ENCODE assay signal across 20 cellular contexts in genomic region chrX:21659320-21659719, GRCh38. TPM values are rescaled to one million over a fixed set of nuclear protein-coding genes. Genes with fewer than 3 reads are reported as not detected.
A peak's percentile ranks its signal among the peaks of the same experiment; 100 is the strongest.
DNase-seq lines count a peak whose midpoint lies in the region; ATAC-seq and TF ChIP-seq lines count a peak whose summit lies in the region.
"Had no signal": no experiment of that assay in that cellular context is flagged by ENCODE, and none has a peak within 500 bp of the region (broad histone marks: within the 10 kb centered on the region; RNA-seq: fewer than 3 reads in every experiment).

No MANE protein-coding gene starts in this region.

- no peak for TF ChIP-seq CTCF in gastrocnemius medialis (IDR thresholded peaks at IDR 0.05 in 4 of 5, conservative IDR thresholded peaks at IDR 0.05 in 1 of 5)

- H3K27ac Mint-ChIP-seq in activated naive CD4-positive, alpha-beta T cell treated with anti-CD3 and anti-CD28 coated beads for 36 hours: no peak overlapping the region
- peak overlapping the region in 1 of 2 donors; percentile 48 for H3K27ac Mint-ChIP-seq in activated naive CD4-positive, alpha-beta T cell treated with anti-CD3 and anti-CD28 coated beads, Interleukin-2, amount 50 U/mL, for 72 hours
- no peak overlapping the region for H3K27ac Mint-ChIP-seq in activated naive CD8-positive, alpha-beta T cell treated with anti-CD3 and anti-CD28 coated beads, Interleukin-2, amount 50 U/mL, for 24 hours
- H3K27ac Mint-ChIP-seq: immature natural killer cell had no signal

- H3K9me3 Mint-ChIP-seq in activated naive CD4-positive, alpha-beta T cell treated with anti-CD3 and anti-CD28 coated beads for 36 hours: no peaks in the 10 kb centered on the region
- H3K9me3 Mint-ChIP-seq in activated naive CD4-positive, alpha-beta T cell treated with anti-CD3 and anti-CD28 coated beads, Interleukin-2, amount 50 U/mL, for 72 hours: no peaks in the 10 kb centered on the region
- no peaks in the 10 kb centered on the region for H3K9me3 Mint-ChIP-seq in activated naive CD8-positive, alpha-beta T cell treated with anti-CD3 and anti-CD28 coated beads, Interleukin-2, amount 50 U/mL, for 24 hours

- no peak for ATAC-seq in activated naive CD4-positive, alpha-beta T cell treated with anti-CD3 and anti-CD28 coated beads, Interleukin-2, amount 50 U/mL, for 72 hours
- no peak for ATAC-seq in activated naive CD8-positive, alpha-beta T cell treated with anti-CD3 and anti-CD28 coated beads, Interleukin-2, amount 50 U/mL, for 24 hours
- ATAC-seq in gastrocnemius medialis (no peak), GM19463 (IDR thresholded peaks at IDR 0.05; ENCODE audit: unreplicated experiment) (no peak)

- no peak for DNase-seq in activated naive CD4-positive, alpha-beta T cell treated with anti-CD3 and anti-CD28 coated beads for 36 hours
- no peak for DNase-seq in activated naive CD4-positive, alpha-beta T cell treated with anti-CD3 and anti-CD28 coated beads, Interleukin-2, amount 50 U/mL, for 72 hours (ENCODE audit: low spot score in 2 of 2)
- DNase-seq in activated naive CD8-positive, alpha-beta T cell treated with anti-CD3 and anti-CD28 coated beads, Interleukin-2, amount 50 U/mL, for 24 hours: no peak
- no peak for DNase-seq in gastrocnemius medialis
- DNase-seq in EL: no peak
- DNase-seq in GM23248: no peak
- DNase-seq: adrenal gland; effector CD4-positive, alpha-beta T cell; esophagus squamous epithelium; immature natural killer cell; lower lobe of right lung; NCI-H1694; NCI-H446; sigmoid colon had no signal

- H3K4me1 ChIP-seq in HUES64 (ENCODE audit: insufficient read depth, low read length) (no peaks in the 10 kb centered on the region), gastrocnemius medialis (peaks cover 0 to 25% of the 10 kb centered on the region in 2 donors), GM23248 (ENCODE audit: insufficient read depth) (no peaks in the 10 kb centered on the region)
- H3K4me1 ChIP-seq: adrenal gland, lower lobe of right lung, pancreas had no signal

- no peak overlapping the region for H2AFZ ChIP-seq in GM23248

- no peak for TF ChIP-seq POLR2A in gastrocnemius medialis (IDR thresholded peaks at IDR 0.05)

- H3K9me3 ChIP-seq in HUES64 (ENCODE audit: insufficient read depth, low read depth, low read length) (no peaks in the 10 kb centered on the region), gastrocnemius medialis (no peaks in the 10 kb centered on the region), GM23248 (ENCODE audit: low read depth) (no peaks in the 10 kb centered on the region)
- H3K9me3 ChIP-seq: adrenal gland, esophagus squamous epithelium, lower lobe of right lung, pancreas, sigmoid colon had no signal

- peak overlapping the region; percentile 67 for H3K4me3 Mint-ChIP-seq in activated naive CD4-positive, alpha-beta T cell treated with anti-CD3 and anti-CD28 coated beads for 36 hours
- peak overlapping the region; percentile 52 for H3K4me3 Mint-ChIP-seq in activated naive CD8-positive, alpha-beta T cell treated with anti-CD3 and anti-CD28 coated beads, Interleukin-2, amount 50 U/mL, for 24 hours
- H3K4me3 Mint-ChIP-seq: immature natural killer cell had no signal

- H3K36me3 ChIP-seq in HUES64 (ENCODE audit: insufficient read depth, low read length) (no peaks in the 10 kb centered on the region), gastrocnemius medialis (no peaks in the 10 kb centered on the region), GM23248 (ENCODE audit: low read depth) (no peaks in the 10 kb centered on the region)
- H3K36me3 ChIP-seq: adrenal gland, cardiac muscle cell, esophagus squamous epithelium, lower lobe of right lung, pancreas, sigmoid colon had no signal

- H3K4me3 ChIP-seq in HUES64 (ENCODE audit: low read length) (peak overlapping the region; percentile 59), gastrocnemius medialis (peak overlapping the region; percentile 36 to 57 (median 54)), GM23248 (no peak overlapping the region)
- H3K4me3 ChIP-seq: adrenal gland had no signal

- H3K9ac ChIP-seq in HUES64 (ENCODE audit: low read depth, low read length) (peak overlapping the region; percentile 67; the same call in 1 of the 2 replicates), GM23248 (no peak overlapping the region)

- peaks cover 11% of the 10 kb centered on the region for H3K4me1 Mint-ChIP-seq in activated naive CD4-positive, alpha-beta T cell treated with anti-CD3 and anti-CD28 coated beads for 36 hours (ENCODE audit: low read depth)
- peaks cover 4% of the 10 kb centered on the region for H3K4me1 Mint-ChIP-seq in activated naive CD8-positive, alpha-beta T cell treated with anti-CD3 and anti-CD28 coated beads, Interleukin-2, amount 50 U/mL, for 24 hours
- H3K4me1 Mint-ChIP-seq: immature natural killer cell had no signal

- H3K4me2 ChIP-seq in GM23248 (ENCODE audit: unreplicated experiment): no peak overlapping the region

- in situ Hi-C loops in gastrocnemius medialis (cut with MboI; ENCODE audit: low sequenced_read_pairs in 4 of 4): no loop called here
- in situ Hi-C loops in GM23248 (cut with MboI): no loop called here

- H3K36me3 Mint-ChIP-seq in activated naive CD4-positive, alpha-beta T cell treated with anti-CD3 and anti-CD28 coated beads for 36 hours (ENCODE audit: low read depth): peaks cover 1% of the 10 kb centered on the region
- H3K36me3 Mint-ChIP-seq in activated naive CD4-positive, alpha-beta T cell treated with anti-CD3 and anti-CD28 coated beads, Interleukin-2, amount 50 U/mL, for 72 hours: no peaks in the 10 kb centered on the region
- no peaks in the 10 kb centered on the region for H3K36me3 Mint-ChIP-seq in activated naive CD8-positive, alpha-beta T cell treated with anti-CD3 and anti-CD28 coated beads, Interleukin-2, amount 50 U/mL, for 24 hours (ENCODE audit: low read depth)
- H3K36me3 Mint-ChIP-seq: immature natural killer cell had no signal

- CTCF ChIA-PET in activated naive CD4-positive, alpha-beta T cell treated with anti-CD3 and anti-CD28 coated beads for 36 hours (lab: Charles Lee): interaction anchor here (0.7 kb wide), 1 partner anchor 136 kb away, joined by 3 read pairs; no protein-coding TSS in a partner anchor

- WGBS in HUES64: 85% methylated on average over 3 of the region's 3 CpGs
- 90 to 93% methylated on average over 3 of the region's 3 CpGs for WGBS in GM23248 (ENCODE audit: low coverage in 1 of 2, low lambda C conversion rate in 2 of 2, missing lambda C conversion rate in 2 of 2), 2 experiments

- no peaks in the 10 kb centered on the region for H4K20me1 ChIP-seq in GM23248 (ENCODE audit: insufficient read depth)

- no peaks in the 10 kb centered on the region for H3K27me3 Mint-ChIP-seq in activated naive CD4-positive, alpha-beta T cell treated with anti-CD3 and anti-CD28 coated beads for 36 hours (ENCODE audit: low read depth)
- peaks cover 12% of the 10 kb centered on the region for H3K27me3 Mint-ChIP-seq in activated naive CD8-positive, alpha-beta T cell treated with anti-CD3 and anti-CD28 coated beads, Interleukin-2, amount 50 U/mL, for 24 hours

- intact Hi-C loops in activated naive CD4-positive, alpha-beta T cell treated with anti-CD3 and anti-CD28 coated beads for 36 hours (cut with micrococcal nuclease): loop anchor here (2.0 to 10.0 kb wide), 3 partner anchors 179 to 325 kb away; partner anchors contain the start of genes CNKSR2 and MBTPS2
- intact Hi-C loops in gastrocnemius medialis (cut with DNase I; ENCODE audit: low total_unique reads): loop anchor here (5.0 kb wide), 2 partner anchors 78 to 283 kb away; partner anchors contain the start of gene SMS

- H3K9me2 ChIP-seq in GM23248 (ENCODE audit: insufficient read depth): no peaks in the 10 kb centered on the region

- H3K27ac ChIP-seq in HUES64 (ENCODE audit: low read depth, low read length) (no peak overlapping the region), gastrocnemius medialis (peak overlapping the region; percentile 92 to 95 (median 93)), GM23248 (no peak overlapping the region)
- H3K27ac ChIP-seq: adrenal gland, cardiac muscle cell, esophagus squamous epithelium, lower lobe of right lung, pancreas, sigmoid colon had no signal

- 0 out of 2 replicates have a peak, but pooled peaks cover 3% of the 10 kb centered on the region for H3K27me3 ChIP-seq in HUES64 (ENCODE audit: insufficient read depth, low read length)
- no peaks in the 10 kb centered on the region for H3K27me3 ChIP-seq in gastrocnemius medialis
- H3K27me3 ChIP-seq in GM23248 (replicated peaks; ENCODE audit: insufficient read depth): no peaks in the 10 kb centered on the region

- H3K79me2 ChIP-seq in GM23248 (ENCODE audit: insufficient read depth): no peaks in the 10 kb centered on the region

- no peaks in the 10 kb centered on the region for H3F3A ChIP-seq in GM23248 (ENCODE audit: insufficient read depth)

RNA-seq across cellular contexts. Expression of gene KLHL34, which starts 1.2 kb away (rescaled TPM):
- 1 to 10 TPM; 1.1 to 1.2 TPM for total RNA-seq in activated naive CD4-positive, alpha-beta T cell treated with anti-CD3 and anti-CD28 coated beads for 36 hours
- 1 to 10 TPM in 1 of 2 donors, under 1 TPM in 1; 0.76 to 1.5 TPM for total RNA-seq in activated naive CD4-positive, alpha-beta T cell treated with anti-CD3 and anti-CD28 coated beads, Interleukin-2, amount 50 U/mL, for 72 hours
- 0.15 TPM for polyA plus RNA-seq in HUES64 (2013, experiment 1 of 2)
- 0.13 TPM for polyA plus RNA-seq in HUES64 (2013, experiment 2 of 2)
- total RNA-seq in gastrocnemius medialis: 1 to 10 TPM; 2.2 to 6.2 (median 3.4) TPM
- not detected in 2 replicates for total RNA-seq in GM23248 (2014; rRNA removed; shearing (Covaris generic))
- polyA plus RNA-seq in GM23248 (2016; fragmentation: Nextera tagmentation; extraction: Ambion mirVana): not detected in 2 replicates
- total RNA-seq: cardiac muscle cell, H7, lower lobe of right lung, RPMI7951 had no signal
- polyA plus RNA-seq: cardiac muscle cell, immature natural killer cell had no signal

Comparison
In these comparisons a context has a peak if more than half of its experiments do, and no peak if none do; other contexts are left out.
1. H3K27ac ChIP-seq: peak in gastrocnemius medialis (4 of 4); none in HUES64 (single experiment) and GM23248 (single experiment).